ENCODE assay signal across 11 cellular contexts in the genomic region with DNA sequence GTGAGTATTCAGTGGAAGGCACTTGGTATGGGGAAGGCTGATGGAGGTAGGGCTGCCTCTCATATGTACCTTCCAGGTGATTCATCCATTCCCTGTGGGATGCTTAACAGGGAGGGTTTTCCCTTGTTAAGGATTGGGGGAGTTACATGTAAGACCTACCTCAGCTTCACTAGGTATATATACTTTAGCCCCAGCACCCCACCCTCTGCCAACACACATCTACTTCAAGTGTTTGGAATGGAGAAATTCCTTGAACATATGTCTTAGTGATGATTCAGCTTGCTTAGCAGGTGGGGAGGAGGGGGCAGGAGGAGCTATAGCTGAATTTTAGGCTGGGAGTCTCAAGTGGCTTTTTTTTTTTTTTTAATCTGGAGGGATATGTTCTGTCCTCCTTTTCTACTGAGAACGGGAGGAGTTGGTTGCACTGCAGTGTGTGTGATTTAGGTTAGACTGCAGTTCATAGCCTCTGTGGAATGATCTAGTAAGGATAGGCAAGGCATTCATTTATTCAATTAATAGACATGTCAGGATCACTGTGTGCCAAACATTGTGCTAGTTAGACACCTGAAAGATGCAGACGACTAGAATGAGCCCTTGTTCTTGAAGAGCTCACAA. TPM values are rescaled to one million over a fixed set of nuclear protein-coding genes. Genes with fewer than 3 reads are reported as not detected.
DNase-seq lines count a peak whose midpoint lies in the region; ATAC-seq and TF ChIP-seq lines count a peak whose summit lies in the region.
"Had no signal": no experiment of that assay in that cellular context is flagged by ENCODE, and none has a peak within 500 bp of the region (broad histone marks: within the 10 kb centered on the region; RNA-seq: fewer than 3 reads in every experiment).

No MANE protein-coding gene starts in this region.

- H3K27me3 Mint-ChIP-seq in T-helper 17 cell, result no peaks in the 10 kb centered on the region

- intact Hi-C loops in left ventricle myocardium inferior (cut with micrococcal nuclease), result no loop called here
- intact Hi-C loops in cardiac septum (cut with DNase I), result no loop called here
- intact Hi-C loops in upper lobe of right lung (cut with DNase I), result no loop called here

- H3K4me1 ChIP-seq in left ventricle myocardium inferior (peaks cover 26% of the 10 kb centered on the region), hepatocyte (ENCODE audit: insufficient read depth) (no peaks in the 10 kb centered on the region), upper lobe of right lung (peaks cover 17% of the 10 kb centered on the region)

- H3K36me3 Mint-ChIP-seq in T-helper 17 cell (ENCODE audit: low read depth), result peaks cover 10% of the 10 kb centered on the region

- H3K27ac Mint-ChIP-seq in T-helper 17 cell, result peak overlapping the region; percentile 81
- H3K27ac Mint-ChIP-seq: CD14-positive monocyte; dendritic cell treated with granulocyte-macrophage colony-stimulating factor and Interleukin-4, amounts not matched to agents 40 ng/mL and 50 ng/mL, for 4 days had no signal

- H3K36me3 ChIP-seq in left ventricle myocardium inferior, result peaks cover 31% of the 10 kb centered on the region
- H3K36me3 ChIP-seq in hepatocyte (replicated peaks; ENCODE audit: insufficient read depth, low read depth), result no peaks in the 10 kb centered on the region
- H3K36me3 ChIP-seq in upper lobe of right lung, result peaks cover 20% of the 10 kb centered on the region

- peak overlapping the region; percentile 90 for H3K4me3 Mint-ChIP-seq in T-helper 17 cell

- peaks cover 29% of the 10 kb centered on the region for H3K4me1 Mint-ChIP-seq in T-helper 17 cell

- no peak overlapping the region for H3K27ac ChIP-seq in left ventricle myocardium inferior (replicated peaks)
- no peak overlapping the region for H3K27ac ChIP-seq in hepatocyte
- H3K27ac ChIP-seq in upper lobe of right lung, result no peak overlapping the region

- no peak overlapping the region for H2AFZ ChIP-seq in hepatocyte

- no peak for ATAC-seq in T-helper 17 cell
- ATAC-seq in upper lobe of right lung, result no peak
- no peak for ATAC-seq in HG03280 (IDR thresholded peaks at IDR 0.05; ENCODE audit: unreplicated experiment)
- no peak for ATAC-seq in GM21367 (IDR thresholded peaks at IDR 0.05; ENCODE audit: unreplicated experiment)
- no peak for ATAC-seq in GM18498 (IDR thresholded peaks at IDR 0.05; ENCODE audit: unreplicated experiment)

- H4K20me1 ChIP-seq in hepatocyte (ENCODE audit: insufficient read depth, poor library complexity, severe bottlenecking), result no peaks in the 10 kb centered on the region

- H3K4me3 ChIP-seq in left ventricle myocardium inferior, result peak overlapping the region; percentile 88
- H3K4me3 ChIP-seq in hepatocyte, result no peak overlapping the region
- peak overlapping the region; percentile 94 for H3K4me3 ChIP-seq in upper lobe of right lung

- DNase-seq in left ventricle myocardium inferior (no peak), cardiac septum (ENCODE audit: low spot score) (no peak), T-helper 17 cell (no peak), hepatocyte (ENCODE audit: low spot score) (no peak), upper lobe of right lung (no peak)
- DNase-seq: NCI-H1105 treated with DMSO at 0.1 percent for 48 hours had no signal

- no peak for TF ChIP-seq CTCF in left ventricle myocardium inferior (IDR thresholded peaks at IDR 0.05; ENCODE audit: borderline replicate concordance)
- no peak for TF ChIP-seq CTCF in hepatocyte (IDR thresholded peaks at IDR 0.05; ENCODE audit: poor library complexity)
- no peak for TF ChIP-seq CTCF in upper lobe of right lung (IDR thresholded peaks at IDR 0.05)

- peaks cover 30% of the 10 kb centered on the region for H3K79me2 ChIP-seq in hepatocyte

- H3K9me3 ChIP-seq in left ventricle myocardium inferior (replicated peaks), result no peaks in the 10 kb centered on the region
- H3K9me3 ChIP-seq in T-helper 17 cell (ENCODE audit: control insufficient read depth, low read length, poor library complexity, severe bottlenecking), result no peaks in the 10 kb centered on the region
- no peaks in the 10 kb centered on the region for H3K9me3 ChIP-seq in hepatocyte (ENCODE audit: low read depth)
- no peaks in the 10 kb centered on the region for H3K9me3 ChIP-seq in upper lobe of right lung

- peaks cover 9% of the 10 kb centered on the region for H3K27me3 ChIP-seq in left ventricle myocardium inferior (ENCODE audit: low read depth)
- peaks cover 11% of the 10 kb centered on the region for H3K27me3 ChIP-seq in hepatocyte
- no peaks in the 10 kb centered on the region for H3K27me3 ChIP-seq in upper lobe of right lung

- no peaks in the 10 kb centered on the region for H3K9me2 ChIP-seq in hepatocyte (replicated peaks; ENCODE audit: insufficient read depth)

- WGBS in hepatocyte (ENCODE audit: low lambda C conversion rate, missing lambda C conversion rate), result 88% methylated on average over 2 of the region's 2 CpGs

- H3K4me2 ChIP-seq in hepatocyte, result peak overlapping the region; percentile 89

RNA-seq across cellular contexts. Expression of gene PIP4K2C, which starts 1.7 kb away (rescaled TPM):
- total RNA-seq in left ventricle myocardium inferior (12.3 TPM), cardiac septum (17.9 TPM), T-helper 17 cell (10 to 100 TPM; 28.9 to 32.2 TPM), hepatocyte (30.0 and 41.6 TPM in 2 replicates), upper lobe of right lung (31.0 TPM)
- polyA plus RNA-seq in hepatocyte, result 32.3 and 34.2 TPM in 2 replicates

RNA-seq across cellular contexts. Expression of gene DTX3, which starts 12.0 kb away (rescaled TPM):
- total RNA-seq in left ventricle myocardium inferior (22.3 TPM), cardiac septum (31.0 TPM), T-helper 17 cell (10 to 100 TPM; 24.4 to 32.8 TPM), hepatocyte (17.7 and 19.9 TPM in 2 replicates), upper lobe of right lung (26.0 TPM)
- polyA plus RNA-seq in hepatocyte, result 31.2 and 42.9 TPM in 2 replicates

RNA-seq across cellular contexts. Expression of gene ARHGEF25, which starts 18.6 kb away (rescaled TPM):
- 9.7 TPM for total RNA-seq in left ventricle myocardium inferior
- total RNA-seq in cardiac septum, result 15.0 TPM
- total RNA-seq in T-helper 17 cell, result 1 to 10 TPM in 1 of 2 donors, under 1 TPM in 1; 0.37 to 1.2 TPM
- 9.0 and 12.6 TPM in 2 replicates for total RNA-seq in hepatocyte
- 0.29 and 1.3 TPM in 2 replicates for polyA plus RNA-seq in hepatocyte
- total RNA-seq in upper lobe of right lung, result 16.3 TPM
- polyA plus RNA-seq: CD14-positive monocyte had no signal

RNA-seq across cellular contexts. Expression of gene B4GALNT1, which starts 40.3 kb away (rescaled TPM):
- total RNA-seq in left ventricle myocardium inferior (4.7 TPM), cardiac septum (11.1 TPM), T-helper 17 cell (not detected), hepatocyte (0.24 and 0.97 TPM in 2 replicates), upper lobe of right lung (0.93 TPM)
- 0.97 and 1.2 TPM in 2 replicates for polyA plus RNA-seq in hepatocyte
- polyA plus RNA-seq: CD14-positive monocyte had no signal

RNA-seq across cellular contexts. Expression of gene KIF5A, which starts 42.8 kb away (rescaled TPM):
- total RNA-seq in left ventricle myocardium inferior (0.08 TPM), cardiac septum (0.22 TPM), T-helper 17 cell (under 1 TPM; 0.35 to 0.63 TPM), hepatocyte (0.03 and 0.16 TPM in 2 replicates), upper lobe of right lung (0.14 TPM)
- 0.18 TPM in 2 replicates for polyA plus RNA-seq in hepatocyte
- polyA plus RNA-seq: CD14-positive monocyte had no signal
